ENCODE assay signal across 8 cellular contexts in the genomic region with DNA sequence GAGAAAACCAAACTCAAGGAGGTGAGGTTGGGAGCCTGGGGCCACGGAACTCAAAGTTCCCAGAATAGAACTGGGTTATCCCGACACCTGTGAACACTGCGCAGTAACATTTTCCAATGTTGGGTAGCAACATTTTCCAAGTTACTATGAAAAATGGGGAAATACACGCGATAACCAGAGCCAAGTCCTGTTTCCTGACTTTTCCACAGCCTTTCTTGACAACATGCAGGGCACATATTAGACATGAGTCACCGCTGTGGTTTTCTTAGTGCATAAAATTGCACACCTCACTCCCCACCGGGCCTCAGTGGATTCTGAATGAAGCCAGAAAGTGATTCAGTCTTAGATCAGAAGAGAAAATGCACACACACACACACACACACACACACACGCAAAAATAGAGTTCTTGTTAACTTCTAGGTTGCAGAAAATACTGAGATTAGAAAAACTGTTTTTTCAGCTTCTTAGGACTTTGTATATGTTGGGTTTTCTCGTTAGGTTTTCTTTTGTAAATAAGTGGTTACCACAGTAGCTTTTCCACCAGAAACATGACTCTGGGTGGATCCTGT.
DNase-seq lines count a peak whose midpoint lies in the region; ATAC-seq and TF ChIP-seq lines count a peak whose summit lies in the region.

No MANE protein-coding gene starts in this region.

- 2 to 3% methylated on average over 9 of the region's 9 CpGs for WGBS in GM23248 (ENCODE audit: low coverage in 1 of 2, low lambda C conversion rate in 2 of 2, missing lambda C conversion rate in 2 of 2), 2 experiments

- no peaks in the 10 kb centered on the region for H3K9me3 ChIP-seq in GM23248 (ENCODE audit: low read depth)

- ATAC-seq in GM18505 (IDR thresholded peaks at IDR 0.05; ENCODE audit: unreplicated experiment) = no peak
- ATAC-seq in HG03439 (IDR thresholded peaks at IDR 0.05; ENCODE audit: unreplicated experiment) = no peak

- peaks cover 21% of the 10 kb centered on the region for H3F3A ChIP-seq in GM23248 (ENCODE audit: insufficient read depth)

- H3K9me2 ChIP-seq in GM23248 (ENCODE audit: insufficient read depth) = no peaks in the 10 kb centered on the region

- no peaks in the 10 kb centered on the region for H3K79me2 ChIP-seq in GM23248 (ENCODE audit: insufficient read depth)

- H3K27me3 ChIP-seq in GM23248 (replicated peaks; ENCODE audit: insufficient read depth) = peaks cover 32% of the 10 kb centered on the region

- H2AFZ ChIP-seq in GM23248 = no peak overlapping the region

- DNase-seq in GM23248 (peak; percentile 98), NAMALWA (ENCODE audit: low spot score) (no peak), DMS79 treated with DMSO at 0.1 percent for 48 hours (lab: John Stamatoyannopoulos, UW) (no peak)
- DNase-seq in activated CD4-positive, alpha-beta T cell treated with anti-CD3 and anti-CD28 coated beads, Interleukin-2, amount 50 U/mL, for 1 hour = peak; percentile 47
- DNase-seq in effector CD4-positive, alpha-beta T cell = peak; percentile 34
- peak; percentile 48 to 73 for DNase-seq in stimulated activated CD4-positive, alpha-beta T cell treated with anti-CD3 and anti-CD28 coated beads, Interleukin-12 subunit alpha, Interleukin-12 subunit beta, amount 100 ng/mL, for 24 hours (ENCODE audit: low read depth in 2 of 2)

- peaks cover 13% of the 10 kb centered on the region for H3K4me1 ChIP-seq in GM23248 (ENCODE audit: insufficient read depth)

- no peaks in the 10 kb centered on the region for H3K36me3 ChIP-seq in GM23248 (ENCODE audit: low read depth)

- H3K4me2 ChIP-seq in GM23248 (ENCODE audit: unreplicated experiment) = peak overlapping the region; percentile 51

- H3K9ac ChIP-seq in GM23248 = no peak overlapping the region

- no peak for TF ChIP-seq POLR2A in GM18505 (IDR thresholded peaks at IDR 0.05; ENCODE audit: borderline replicate concordance, extremely low read depth, insufficient read depth, insufficient read length)

- H4K20me1 ChIP-seq in GM23248 (ENCODE audit: insufficient read depth) = no peaks in the 10 kb centered on the region

- H3K27ac ChIP-seq in GM23248 = peak overlapping the region; percentile 55

- in situ Hi-C loops in GM23248 (cut with MboI) = no loop called here

- no peak overlapping the region for H3K4me3 ChIP-seq in GM23248

Comparison
In these comparisons a context has a peak if more than half of its experiments do, and no peak if none do; other contexts are left out.
1. DNase-seq: peak in GM23248 (single experiment), activated CD4-positive, alpha-beta T cell treated with anti-CD3 and anti-CD28 coated beads, Interleukin-2, amount 50 U/mL, for 1 hour (single experiment), effector CD4-positive, alpha-beta T cell (single experiment) and stimulated activated CD4-positive, alpha-beta T cell treated with anti-CD3 and anti-CD28 coated beads, Interleukin-12 subunit alpha, Interleukin-12 subunit beta, amount 100 ng/mL, for 24 hours (2 of 2); none in NAMALWA (single experiment) and DMS79 treated with DMSO at 0.1 percent for 48 hours (single experiment).